ENCODE assay signal across 21 cellular contexts in the genomic region with DNA sequence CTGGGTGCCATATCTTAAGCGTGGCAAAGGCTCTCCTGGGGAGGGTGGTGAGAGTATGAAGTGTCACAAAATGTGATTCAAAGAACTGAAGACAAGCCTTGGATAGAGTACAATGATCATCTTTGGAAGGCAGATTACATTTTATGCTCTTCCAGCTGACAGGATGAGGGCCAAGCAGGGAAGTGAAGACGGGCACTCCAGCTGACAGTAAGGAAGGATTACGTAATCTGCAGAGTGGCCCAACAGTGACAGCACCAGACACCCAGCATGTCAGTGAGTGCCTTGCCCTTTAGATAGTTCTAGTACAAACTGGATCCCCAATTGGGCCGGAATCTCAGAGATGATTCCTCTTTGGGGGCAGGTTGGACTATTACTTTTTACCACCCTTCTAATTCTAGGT.
"Had no signal": no experiment of that assay in that cellular context is flagged by ENCODE, and none has a peak within 500 bp of the region (broad histone marks: within the 10 kb centered on the region; RNA-seq: fewer than 3 reads in every experiment).

No MANE protein-coding gene starts in this region.

- H3K36me3 Mint-ChIP-seq: activated CD8-positive, alpha-beta memory T cell treated with anti-CD3 and anti-CD28 coated beads, Interleukin-2, amount 10 ng/mL, durations not matched to agents 7 days and 5 days had no signal

- H3K27me3 ChIP-seq: body of pancreas, cardiac muscle cell, right atrium auricular region, upper lobe of left lung had no signal

- H3K27me3 Mint-ChIP-seq: activated naive CD8-positive, alpha-beta T cell treated with anti-CD3 and anti-CD28 coated beads, Interleukin-2, amount 50 U/mL, for 24 hours had no signal

- H3K4me3 Mint-ChIP-seq: activated CD4-positive, alpha-beta T cell treated with anti-CD3 and anti-CD28 coated beads, Interleukin-2, amount 10 ng/mL, durations not matched to agents 7 days and 5 days; activated CD8-positive, alpha-beta memory T cell treated with anti-CD3 and anti-CD28 coated beads, Interleukin-2, amount 10 ng/mL, durations not matched to agents 7 days and 5 days; activated CD8-positive, alpha-beta T cell treated with anti-CD3 and anti-CD28 coated beads for 36 hours; activated naive CD8-positive, alpha-beta T cell treated with anti-CD3 and anti-CD28 coated beads, Interleukin-2, amount 50 U/mL, for 24 hours; T-helper 1 cell treated with Interleukin-12 subunit alpha and Interleukin-12 subunit beta and Interleukin-4 antibody, amounts not matched to agents 30 μg/mL and 1 μg/mL, for 36 hours had no signal

- H3K4me3 ChIP-seq: body of pancreas, cardiac muscle cell, heart right ventricle, right atrium auricular region, upper lobe of left lung had no signal

- ATAC-seq: activated CD8-positive, alpha-beta memory T cell treated with anti-CD3 and anti-CD28 coated beads, Interleukin-2, amount 10 ng/mL, durations not matched to agents 7 days and 5 days; activated CD8-positive, alpha-beta T cell treated with anti-CD3 and anti-CD28 coated beads for 36 hours; activated naive CD8-positive, alpha-beta T cell treated with anti-CD3 and anti-CD28 coated beads, Interleukin-2, amount 50 U/mL, for 24 hours; body of pancreas; heart right ventricle; stimulated activated naive CD8-positive, alpha-beta T cell treated with anti-CD3 and anti-CD28 coated beads, Interleukin-15, Interleukin-2, amounts not matched to agents 100 U/mL and 50 U/mL, for 24 hours had no signal

- DNase-seq: activated CD4-positive, alpha-beta T cell treated with anti-CD3 and anti-CD28 coated beads, Interleukin-2, amount 10 ng/mL, durations not matched to agents 7 days and 5 days; activated CD4-positive, CD25-positive, alpha-beta regulatory T cell; activated CD8-positive, alpha-beta memory T cell treated with anti-CD3 and anti-CD28 coated beads, Interleukin-2, amount 10 ng/mL, durations not matched to agents 7 days and 5 days; activated CD8-positive, alpha-beta T cell treated with anti-CD3 and anti-CD28 coated beads for 36 hours; activated gamma-delta T cell; activated naive CD4-positive, alpha-beta T cell treated with anti-CD3 and anti-CD28 coated beads, Interleukin-2, amount 50 U/mL, for 16 hours; activated naive CD8-positive, alpha-beta T cell treated with anti-CD3 and anti-CD28 coated beads, Interleukin-2, amount 50 U/mL, for 24 hours; activated T-cell treated with anti-CD3 and anti-CD28 coated beads for 4 hours; body of pancreas; heart right ventricle; islet precursor cell; left cardiac atrium; mesenchymal stem cell; stimulated activated CD4-positive, alpha-beta T cell treated with anti-CD3 and anti-CD28 coated beads, Interleukin-12 subunit alpha, Interleukin-12 subunit beta, amount 100 ng/mL, for 4 hours; stimulated activated CD4-positive, alpha-beta T cell treated with anti-CD3 and anti-CD28 coated beads, Interleukin-4, amount 100 ng/mL, for 4 hours; stimulated activated naive CD8-positive, alpha-beta T cell treated with anti-CD3 and anti-CD28 coated beads, Interleukin-15, Interleukin-2, amounts not matched to agents 100 U/mL and 50 U/mL, for 24 hours; upper lobe of left lung had no signal

- H3K27ac Mint-ChIP-seq: activated CD4-positive, alpha-beta T cell treated with anti-CD3 and anti-CD28 coated beads, Interleukin-2, amount 10 ng/mL, durations not matched to agents 7 days and 5 days; activated CD8-positive, alpha-beta memory T cell treated with anti-CD3 and anti-CD28 coated beads, Interleukin-2, amount 10 ng/mL, durations not matched to agents 7 days and 5 days; activated CD8-positive, alpha-beta T cell treated with anti-CD3 and anti-CD28 coated beads for 36 hours; activated naive CD8-positive, alpha-beta T cell treated with anti-CD3 and anti-CD28 coated beads, Interleukin-2, amount 50 U/mL, for 24 hours; progenitor cell of endocrine pancreas; T-helper 1 cell treated with Interleukin-12 subunit alpha and Interleukin-12 subunit beta and Interleukin-4 antibody, amounts not matched to agents 30 μg/mL and 1 μg/mL, for 36 hours had no signal

- H3K9me3 ChIP-seq: body of pancreas, heart right ventricle, right atrium auricular region, upper lobe of left lung had no signal

- H3K9me3 Mint-ChIP-seq: activated CD4-positive, alpha-beta T cell treated with anti-CD3 and anti-CD28 coated beads, Interleukin-2, amount 10 ng/mL, durations not matched to agents 7 days and 5 days; activated CD8-positive, alpha-beta T cell treated with anti-CD3 and anti-CD28 coated beads for 36 hours; activated naive CD8-positive, alpha-beta T cell treated with anti-CD3 and anti-CD28 coated beads, Interleukin-2, amount 50 U/mL, for 24 hours; T-helper 1 cell treated with Interleukin-12 subunit alpha and Interleukin-12 subunit beta and Interleukin-4 antibody, amounts not matched to agents 30 μg/mL and 1 μg/mL, for 36 hours had no signal

- H3K36me3 ChIP-seq: cardiac muscle cell, heart right ventricle, right atrium auricular region, upper lobe of left lung had no signal
